15 cellular contexts compared by ENCODE assay signal in genomic region chr1:93679546-93679945, GRCh38. TPM values are rescaled to one million over a fixed set of nuclear protein-coding genes. Genes with fewer than 3 reads are reported as not detected.
DNase-seq lines count a peak whose midpoint lies in the region; TF ChIP-seq lines count a peak whose summit lies in the region.
"Had no signal": no experiment of that assay in that cellular context is flagged by ENCODE, and none has a peak within 500 bp of the region (broad histone marks: within the 10 kb centered on the region; RNA-seq: fewer than 3 reads in every experiment).

No MANE protein-coding gene starts in this region.

- H3K4me1 Mint-ChIP-seq in T-helper 2 cell treated with Interferon-gamma antibody and Interleukin-4, amounts not matched to agents 5 μg/mL and 100 μg/mL, for 36 hours (ENCODE audit: low read depth): peaks cover 33% of the 10 kb centered on the region

- H3K4me2 ChIP-seq in mesenchymal stem cell (ENCODE audit: low read length, poor library complexity, severe bottlenecking): peak overlapping the region; percentile 30

- H3K14ac ChIP-seq in mesenchymal stem cell (ENCODE audit: low read length in 2 of 2): no peak overlapping the region

- TF ChIP-seq POLR2A in thyroid gland (IDR thresholded peaks at IDR 0.05): no peak

- H4K8ac ChIP-seq in mesenchymal stem cell (ENCODE audit: low read length): no peak overlapping the region

- H3K27ac ChIP-seq in mesenchymal stem cell (ENCODE audit: low read length, poor library complexity, severe bottlenecking): peak overlapping the region; percentile 22
- H3K27ac ChIP-seq in thyroid gland: peak overlapping the region; percentile 4 to 93 (median 93)

- 21% methylated on average over 2 of the region's 4 CpGs for WGBS in mesenchymal stem cell
- WGBS in thyroid gland, 2 donors: 77 to 87% methylated on average over 4 of the region's 4 CpGs

- H3K9ac ChIP-seq in mesenchymal stem cell (ENCODE audit: low read length): peak overlapping the region; percentile 90

- no peak overlapping the region for H3K4ac ChIP-seq in mesenchymal stem cell (ENCODE audit: low read depth in 1 of 2, low read length in 2 of 2)

- H3K36me3 ChIP-seq in mesenchymal stem cell (ENCODE audit: control insufficient read depth in 1 of 2, insufficient read depth in 2 of 2, low read depth in 1 of 2, low read length in 2 of 2) (peaks cover 14 to 34% of the 10 kb centered on the region in 2 experiments), thyroid gland (no peaks in the 10 kb centered on the region)

- H2BK15ac ChIP-seq in mesenchymal stem cell (ENCODE audit: low read depth, poor library complexity, severe bottlenecking): no peak overlapping the region

- H3K27ac Mint-ChIP-seq in T-helper 2 cell treated with Interferon-gamma antibody and Interleukin-4, amounts not matched to agents 5 μg/mL and 100 μg/mL, for 36 hours: no peak overlapping the region

- intact Hi-C loops in thyroid gland (cut with DNase I): no loop called here

- H3K79me1 ChIP-seq in mesenchymal stem cell (replicated peaks; ENCODE audit: low read length, poor library complexity, severe bottlenecking): no peaks in the 10 kb centered on the region

- no peak for TF ChIP-seq CTCF in cardiac fibroblast (IDR thresholded peaks at IDR 0.05; ENCODE audit: low read depth, low read length)
- no peak for TF ChIP-seq CTCF in thyroid gland (IDR thresholded peaks at IDR 0.05)

- H3K9me3 ChIP-seq in mesenchymal stem cell (ENCODE audit: control insufficient read depth, low read length) (no peaks in the 10 kb centered on the region), thyroid gland (no peaks in the 10 kb centered on the region)

- H3K9me3 Mint-ChIP-seq in T-helper 2 cell treated with Interferon-gamma antibody and Interleukin-4, amounts not matched to agents 5 μg/mL and 100 μg/mL, for 36 hours: no peaks in the 10 kb centered on the region

- peaks cover 28% of the 10 kb centered on the region for H3K27me3 Mint-ChIP-seq in T-helper 2 cell treated with Interferon-gamma antibody and Interleukin-4, amounts not matched to agents 5 μg/mL and 100 μg/mL, for 36 hours (ENCODE audit: low read depth)

- H2BK12ac ChIP-seq in mesenchymal stem cell (ENCODE audit: low read length in 2 of 2): peak overlapping the region in 1 of 2 experiments; percentile 50

- H2BK5ac ChIP-seq in mesenchymal stem cell (ENCODE audit: low read depth, low read length, poor library complexity, severe bottlenecking): no peak overlapping the region

- peak overlapping the region; percentile 90 for H3K4me3 Mint-ChIP-seq in T-helper 2 cell treated with Interferon-gamma antibody and Interleukin-4, amounts not matched to agents 5 μg/mL and 100 μg/mL, for 36 hours

- DNase-seq in T-helper 2 cell treated with Interferon-gamma antibody and Interleukin-4, amounts not matched to agents 5 μg/mL and 100 μg/mL, for 36 hours (ENCODE audit: low spot score): no peak
- no peak for DNase-seq in T-helper 2 cell
- DNase-seq in cardiac fibroblast (ENCODE audit: low read depth in 2 of 2): peak in 1 of 2 donors; percentile 44
- DNase-seq in mesenchymal stem cell: peak; percentile 63
- no peak for DNase-seq in thyroid gland
- DNase-seq in NCI-H1436 treated with DMSO at 0.1 percent for 48 hours (lab: John Stamatoyannopoulos, UW): no peak
- DNase-seq in activated CD8-positive, alpha-beta memory T cell treated with anti-CD3 and anti-CD28 coated beads, Interleukin-2, amount 50 U/mL, for 4 hours: no peak
- DNase-seq in pons (ENCODE audit: low spot score): no peak
- DNase-seq: 8988T; activated CD8-positive, alpha-beta memory T cell treated with anti-CD3 and anti-CD28 coated beads for 24 hours; aorta; GF-D8; GOT3; NCI-H524 treated with DMSO at 0.1 percent for 48 hours; stimulated activated naive CD4-positive, alpha-beta T cell treated with Interleukin-2 at 50 U/mL for 16 hours had no signal

- no peak overlapping the region for H2AFZ ChIP-seq in mesenchymal stem cell (ENCODE audit: low read depth, low read length)

- peaks cover 20% of the 10 kb centered on the region for H3K36me3 Mint-ChIP-seq in T-helper 2 cell treated with Interferon-gamma antibody and Interleukin-4, amounts not matched to agents 5 μg/mL and 100 μg/mL, for 36 hours (ENCODE audit: low read depth)

- no peaks in the 10 kb centered on the region for H3K27me3 ChIP-seq in mesenchymal stem cell (ENCODE audit: control insufficient read depth in 1 of 2, insufficient read depth in 1 of 2, low read length in 2 of 2)
- no peaks in the 10 kb centered on the region for H3K27me3 ChIP-seq in thyroid gland

- peaks cover 25% of the 10 kb centered on the region for H3K4me1 ChIP-seq in mesenchymal stem cell (ENCODE audit: control insufficient read depth, insufficient read depth, low read depth, low read length)
- peaks cover 9 to 48% of the 10 kb centered on the region in 2 donors for H3K4me1 ChIP-seq in thyroid gland

- peak overlapping the region in 1 of 2 experiments; percentile 37 for H3K18ac ChIP-seq in mesenchymal stem cell (ENCODE audit: low read depth in 1 of 2, low read length in 2 of 2)

- H2BK120ac ChIP-seq in mesenchymal stem cell (ENCODE audit: low read depth, low read length): no peak overlapping the region

- H2AK5ac ChIP-seq in mesenchymal stem cell (ENCODE audit: low read length, severe bottlenecking): no peak overlapping the region

- H4K91ac ChIP-seq in mesenchymal stem cell (ENCODE audit: low read length): no peak overlapping the region

- H3K4me3 ChIP-seq in cardiac fibroblast (replicated peaks in 1 of 2; ENCODE audit: low read depth in 2 of 2, low read length in 2 of 2): peak overlapping the region; percentile 75 to 85
- H3K4me3 ChIP-seq in mesenchymal stem cell (ENCODE audit: insufficient read depth in 1 of 2, low read depth in 1 of 2, low read length in 2 of 2): peak overlapping the region in 1 of 2 experiments; percentile 93
- no peak overlapping the region for H3K4me3 ChIP-seq in thyroid gland (replicated peaks in 1 of 3)

- H3K23ac ChIP-seq in mesenchymal stem cell (ENCODE audit: low read length in 2 of 2): no peak overlapping the region

RNA-seq across cellular contexts. Expression of gene BCAR3, which starts 2.1 kb away (rescaled TPM):
- polyA plus RNA-seq in mesenchymal stem cell (2013, experiment 1 of 2): 23.6 TPM
- polyA plus RNA-seq in mesenchymal stem cell (2013, experiment 2 of 2): 22.7 TPM
- total RNA-seq in thyroid gland: 10 to 100 TPM; 29.6 to 46.7 (median 37.0) TPM

Comparison
In these comparisons a context has a peak if more than half of its experiments do, and no peak if none do; other contexts are left out.
1. H3K4me3 ChIP-seq: peak in cardiac fibroblast (2 of 2); none in thyroid gland (0 of 3).